1 cellular context compared by ENCODE assay signal in the genomic region with DNA sequence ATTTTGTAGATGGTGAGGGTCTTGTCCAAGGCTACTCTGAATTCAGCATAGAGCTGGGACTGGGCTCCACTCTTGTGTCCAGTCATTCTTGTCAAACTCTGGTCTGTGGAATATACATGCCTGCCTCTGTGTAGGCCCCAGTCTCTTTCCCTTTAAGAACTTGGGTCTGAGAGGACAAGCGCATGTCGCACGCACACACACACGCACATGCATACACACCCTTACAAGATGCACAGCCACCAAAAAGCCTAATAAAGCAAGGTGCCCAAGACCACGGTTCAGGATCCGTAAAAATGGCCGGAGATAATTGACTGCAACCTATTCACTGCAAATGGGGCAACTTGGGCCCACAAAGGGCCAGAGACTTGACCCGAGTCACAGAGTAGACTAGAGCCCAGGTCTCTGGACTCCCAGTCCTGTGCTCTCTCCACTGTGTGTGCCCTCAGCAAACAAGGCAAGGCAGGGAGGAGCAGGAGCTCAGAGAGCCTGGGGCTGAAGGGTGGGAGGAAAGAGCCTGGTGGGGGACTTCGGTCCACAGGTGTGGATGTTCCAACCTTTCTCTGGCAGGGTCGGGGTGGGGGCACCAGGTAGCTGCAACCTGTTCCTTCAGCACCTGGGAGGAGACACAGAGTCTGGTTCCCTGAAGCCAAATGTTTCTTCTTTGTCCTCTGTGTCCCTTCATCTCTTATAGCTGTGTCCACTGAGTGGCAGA.
TF ChIP-seq lines count a peak whose summit lies in the region.

No MANE protein-coding gene starts in this region.

TF ChIP-seq in IMR-90, 13 proteins besides CTCF, POLR2A, EP300 and RAD21:
- TF ChIP-seq MXI1 (IDR thresholded peaks at IDR 0.05; ENCODE audit: borderline replicate concordance, low read depth, low read length) (no peak), USF2 (IDR thresholded peaks at IDR 0.05; ENCODE audit: low read depth, low read length) (no peak), MAFK (IDR thresholded peaks at IDR 0.05; ENCODE audit: low read depth, low read length) (no peak), RFX5 (IDR thresholded peaks at IDR 0.05; ENCODE audit: low read depth, low read length) (no peak), NFE2L2 (IDR thresholded peaks at IDR 0.05; ENCODE audit: low read depth, low read length) (no peak), FOS (IDR thresholded peaks at IDR 0.05; ENCODE audit: low read depth, low read length) (no peak)
